In the genomic region with DNA sequence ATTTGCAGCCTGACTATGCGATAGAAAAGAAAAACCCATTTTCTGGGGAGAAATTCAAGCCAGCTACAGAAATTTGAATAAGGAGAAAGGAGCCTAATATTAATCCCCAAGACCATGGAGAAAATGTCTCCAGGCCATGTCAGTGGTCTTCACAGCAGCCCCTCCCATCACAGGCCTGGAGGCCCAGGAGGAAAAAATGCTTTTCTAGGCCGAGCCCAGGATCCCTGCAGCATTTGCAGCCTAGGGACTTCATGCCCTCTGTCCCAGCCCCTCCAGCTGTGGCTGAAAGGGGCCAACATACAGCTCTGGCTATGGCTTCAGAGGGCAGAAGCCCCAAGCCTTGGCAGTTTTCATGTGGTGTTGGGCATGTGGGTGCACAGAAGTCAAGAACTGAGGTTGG, we compare ENCODE assay signal across 7 cellular contexts.
"Had no signal": no experiment of that assay in that cellular context is flagged by ENCODE, and none has a peak within 500 bp of the region (broad histone marks: within the 10 kb centered on the region; RNA-seq: fewer than 3 reads in every experiment).

No MANE protein-coding gene starts in this region.

- H3K27me3 Mint-ChIP-seq: IgD-negative memory B cell had no signal

- H3K4me1 Mint-ChIP-seq: H9, IgD-negative memory B cell had no signal

- H3K36me3 Mint-ChIP-seq: IgD-negative memory B cell had no signal

- H3K27ac Mint-ChIP-seq: H9, HFFc6, IgD-negative memory B cell had no signal

- DNase-seq: GM23248, GOT3, H9, HCEC 1CT, HFFc6, KG1 had no signal

- H3K4me3 Mint-ChIP-seq: H9, HFFc6, IgD-negative memory B cell had no signal
